ENCODE assay signal across 7 cellular contexts in genomic region chr1:234478152-234478480, GRCh38. TPM values are rescaled to one million over a fixed set of nuclear protein-coding genes. Genes with fewer than 3 reads are reported as not detected.
A peak's percentile ranks its signal among the peaks of the same experiment; 100 is the strongest.
DNase-seq lines count a peak whose midpoint lies in the region; ATAC-seq and TF ChIP-seq lines count a peak whose summit lies in the region.

No MANE protein-coding gene starts in this region.

- peak; percentile 67 for TF ChIP-seq POLR2A in GM18505 (IDR thresholded peaks at IDR 0.05; ENCODE audit: borderline replicate concordance, extremely low read depth, insufficient read depth, insufficient read length)
- no peak for TF ChIP-seq POLR2A in lower leg skin (IDR thresholded peaks at IDR 0.05)

- no peaks in the 10 kb centered on the region for H3K9me3 Mint-ChIP-seq in HFFc6
- no peaks in the 10 kb centered on the region for H3K9me3 Mint-ChIP-seq in central memory CD8-positive, alpha-beta T cell

- peak overlapping the region; percentile 71 for H3K4me3 ChIP-seq in WI38 (ENCODE audit: low read depth, low read length)
- H3K4me3 ChIP-seq in lower leg skin (ENCODE audit: low read depth, poor library complexity, severe bottlenecking): peak overlapping the region; percentile 65

- WGBS in lower leg skin, 2 donors: 1 to 2% methylated on average over 31 to 34 of the region's 43 CpGs

- intact Hi-C loops in lower leg skin (cut with DNase I; ENCODE audit: low total_unique reads): no loop called here

- peak overlapping the region; percentile 86 for H3K4me3 Mint-ChIP-seq in HFFc6
- H3K4me3 Mint-ChIP-seq in central memory CD8-positive, alpha-beta T cell: peak overlapping the region; percentile 75

- H3K27me3 Mint-ChIP-seq in HFFc6 (ENCODE audit: insufficient read depth): peaks cover 2% of the 10 kb centered on the region
- H3K27me3 Mint-ChIP-seq in central memory CD8-positive, alpha-beta T cell: peaks cover 12% of the 10 kb centered on the region

- H3K4me1 Mint-ChIP-seq in HFFc6 (ENCODE audit: low read depth): peaks cover 36% of the 10 kb centered on the region
- peaks cover 20% of the 10 kb centered on the region for H3K4me1 Mint-ChIP-seq in central memory CD8-positive, alpha-beta T cell

- peak; percentile 14 for DNase-seq in HFFc6
- DNase-seq in NAMALWA (ENCODE audit: low spot score): peak; percentile 62
- peak; percentile 52 to 65 for DNase-seq in central memory CD8-positive, alpha-beta T cell (ENCODE audit: low spot score in 2 of 2)
- peak in 1 of 2 donors; percentile 90 for DNase-seq in lower leg skin (ENCODE audit: low spot score in 2 of 2)
- DNase-seq in stimulated activated CD4-positive, alpha-beta T cell treated with anti-CD3 and anti-CD28 coated beads, TNF-alpha, amount 100 ng/mL, for 4 hours (ENCODE audit: low read depth in 3 of 3): peak in 2 of 3 experiments; percentile 54 to 61

- H3K36me3 Mint-ChIP-seq in HFFc6 (ENCODE audit: low read depth): no peaks in the 10 kb centered on the region
- H3K36me3 Mint-ChIP-seq in central memory CD8-positive, alpha-beta T cell (ENCODE audit: insufficient read depth): peaks cover 5% of the 10 kb centered on the region

- TF ChIP-seq CTCF in HFFc6 (IDR thresholded peaks at IDR 0.05): no peak
- no peak for TF ChIP-seq CTCF in WI38 (IDR thresholded peaks at IDR 0.05; ENCODE audit: low read depth, low read length)
- TF ChIP-seq CTCF in lower leg skin (IDR thresholded peaks at IDR 0.05): no peak

- ATAC-seq in GM18505 (IDR thresholded peaks at IDR 0.05; ENCODE audit: unreplicated experiment): peak; percentile 63
- ATAC-seq in central memory CD8-positive, alpha-beta T cell (replicated peaks; ENCODE audit: extremely low read depth, poor library complexity, severe bottlenecking): peak; percentile 75

- H3K27ac Mint-ChIP-seq in HFFc6: no peak overlapping the region
- peak overlapping the region; percentile 54 for H3K27ac Mint-ChIP-seq in central memory CD8-positive, alpha-beta T cell (ENCODE audit: low read depth)

RNA-seq across cellular contexts. Expression of gene TARBP1, which starts 0.9 kb away (rescaled TPM):
- 10 to 100 TPM in 4 of 6 experiments, 1 to 10 TPM in 2; 8.1 to 12.8 (median 11.0) TPM for total RNA-seq in HFFc6 (2021; fragmentation: NEBNext Ultra II Directional; extraction: Animal tissue kit (Norgen Biotek cat#: 25700))
- total RNA-seq in lower leg skin: 10 to 100 TPM; 13.8 to 23.0 (median 16.3) TPM
